ENCODE assay signal across 10 cellular contexts in genomic region chr6:2020909-2021308, GRCh38.
A peak's percentile ranks its signal among the peaks of the same experiment; 100 is the strongest.
DNase-seq lines count a peak whose midpoint lies in the region; ATAC-seq and TF ChIP-seq lines count a peak whose summit lies in the region.
"Had no signal": no experiment of that assay in that cellular context is flagged by ENCODE, and none has a peak within 500 bp of the region (broad histone marks: within the 10 kb centered on the region; RNA-seq: fewer than 3 reads in every experiment).

No MANE protein-coding gene starts in this region.

- TF ChIP-seq EP300 in stomach (IDR thresholded peaks at IDR 0.05) = no peak

- H3K36me3 ChIP-seq in stomach = no peaks in the 10 kb centered on the region

- H3K9me3 ChIP-seq in stomach = peaks cover 0 to under 1% (median 0%) of the 10 kb centered on the region in 4 donors

- peaks cover 5 to 19% (median 14%) of the 10 kb centered on the region in 4 donors for H3K4me1 ChIP-seq in stomach

- peak overlapping the region in 1 of 5 donors; percentile 23 for H3K27ac ChIP-seq in stomach

- H3K27me3 ChIP-seq in stomach = no peaks in the 10 kb centered on the region

- DNase-seq in NCI-H1417 (lab: John Stamatoyannopoulos, UW) = peak in 2 of 3 experiments; percentile 43 to 57
- DNase-seq in NCI-H1417 treated with DMSO at 0.1 percent for 48 hours (lab: John Stamatoyannopoulos, UW) = no peak
- DNase-seq in NCI-H2029 treated with DMSO at 0.1 percent for 48 hours (lab: John Stamatoyannopoulos, UW) = peak; percentile 93
- peak; percentile 71 for DNase-seq in astrocyte of the spinal cord (ENCODE audit: low read depth, low spot score)
- peak; percentile 82 for DNase-seq in renal cortical epithelial cell (ENCODE audit: low read depth)
- no peak for DNase-seq in activated CD4-positive, alpha-beta T cell treated with anti-CD3 and anti-CD28 coated beads for 1 hour
- DNase-seq in stomach = no peak
- DNase-seq: activated CD4-positive, alpha-beta memory T cell treated with anti-CD3 and anti-CD28 coated beads for 36 hours had no signal

- intact Hi-C loops in stomach (cut with DNase I; ENCODE audit: low total_unique reads) = no loop called here

- no peak for TF ChIP-seq POLR2A in stomach (IDR thresholded peaks at IDR 0.05)

- H3K4me3 ChIP-seq in astrocyte of the spinal cord (ENCODE audit: low read depth, low read length) (no peak overlapping the region), stomach (no peak overlapping the region)
- H3K4me3 ChIP-seq: lung had no signal

- no peak for TF ChIP-seq CTCF in astrocyte of the spinal cord (IDR thresholded peaks at IDR 0.05; ENCODE audit: low read depth, low read length)
- TF ChIP-seq CTCF in stomach (IDR thresholded peaks at IDR 0.05) = no peak

- ATAC-seq in GM18498 (IDR thresholded peaks at IDR 0.05; ENCODE audit: unreplicated experiment) = no peak

- in situ Hi-C loops in astrocyte of the spinal cord (cut with HindIII; ENCODE audit: low sequenced_read_pairs) = no loop called here

Comparison
In these comparisons a context has a peak if more than half of its experiments do, and no peak if none do; other contexts are left out.
1. DNase-seq: peak in NCI-H1417 (2 of 3), NCI-H2029 treated with DMSO at 0.1 percent for 48 hours (single experiment), astrocyte of the spinal cord (single experiment) and renal cortical epithelial cell (single experiment); none in NCI-H1417 treated with DMSO at 0.1 percent for 48 hours (single experiment), activated CD4-positive, alpha-beta T cell treated with anti-CD3 and anti-CD28 coated beads for 1 hour (single experiment) and stomach (single experiment).